ENCODE assay signal across 1 cellular context in the genomic region with DNA sequence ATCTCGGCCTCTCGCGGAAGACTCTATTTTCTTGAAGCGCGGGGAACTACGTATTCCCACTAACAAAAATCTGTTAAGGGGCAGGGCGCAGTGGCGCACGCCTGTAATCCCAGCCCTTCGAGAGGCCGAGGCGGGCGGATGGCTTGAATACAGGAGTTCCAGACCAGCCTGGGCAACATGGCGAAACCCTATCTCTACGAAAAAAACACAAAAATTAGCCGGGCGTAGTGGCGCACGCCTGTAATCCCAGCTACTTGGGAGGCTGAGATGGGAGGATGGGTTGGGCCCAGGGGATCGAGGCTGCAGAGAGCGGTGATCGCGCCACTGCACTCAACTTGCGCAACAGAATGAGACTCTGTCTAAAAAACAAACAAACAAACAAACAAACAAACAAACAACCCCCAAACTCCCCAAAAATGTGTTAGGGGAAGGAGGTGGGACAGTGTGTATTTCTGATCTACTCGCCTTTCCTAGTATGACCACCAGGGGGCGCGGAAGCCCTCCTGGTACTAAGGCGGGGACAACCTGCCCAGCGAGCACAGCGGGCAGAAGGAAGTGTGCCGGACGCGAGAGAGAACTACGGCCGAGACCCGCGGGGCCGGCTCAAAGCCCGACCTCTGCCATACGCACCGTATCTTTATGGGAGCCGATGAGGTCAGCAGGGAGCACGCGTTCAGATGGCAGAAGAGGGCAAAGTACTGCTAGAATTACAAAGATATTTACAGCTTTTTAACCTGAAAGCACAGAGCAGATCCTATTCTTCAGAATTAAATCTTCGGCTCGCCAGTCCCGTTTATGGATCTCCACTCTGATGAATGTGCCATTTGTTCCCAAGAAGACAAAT.
A peak's percentile ranks its signal among the peaks of the same experiment; 100 is the strongest.
TF ChIP-seq lines count a peak whose summit lies in the region.

No MANE protein-coding gene starts in this region.

TF ChIP-seq in HEK293, 187 proteins besides CTCF, POLR2A, EP300 and RAD21 (continued from another document and continues in another):
- TF ChIP-seq ZNF654 (tag by site-specific recombination; IDR thresholded peaks at IDR 0.05; ENCODE audit: low read depth) (peak; percentile 75), ZNF660 (tag by site-specific recombination; IDR thresholded peaks at IDR 0.05) (peak; percentile 62; the same call in 1 of the 2 replicates), KLF16 (tag by site-specific recombination; IDR thresholded peaks at IDR 0.05) (peak; percentile 54; the same call in 1 of the 2 replicates), ZNF571 (tag by site-specific recombination; IDR thresholded peaks at IDR 0.05) (no peak), SP2 (tag by site-specific recombination; IDR thresholded peaks at IDR 0.05) (peak; percentile 37), ZNF529 (tag by site-specific recombination; IDR thresholded peaks at IDR 0.05; ENCODE audit: insufficient replicate concordance) (no peak), ZXDB (tag by site-specific recombination; IDR thresholded peaks at IDR 0.05) (peak; percentile 59), ZNF530 (tag by site-specific recombination; IDR thresholded peaks at IDR 0.05; ENCODE audit: low read depth) (no peak), BCL11A (tag by site-specific recombination; IDR thresholded peaks at IDR 0.05; ENCODE audit: low read depth) (peak; percentile 87), ZBTB17 (tag by site-specific recombination; IDR thresholded peaks at IDR 0.05) (0 out of 2 replicates have a peak, but pooled peaks have one; percentile 18), ZNF433 (tag by site-specific recombination; IDR thresholded peaks at IDR 0.05; ENCODE audit: low read depth) (no peak), ZSCAN23 (tag by site-specific recombination; IDR thresholded peaks at IDR 0.05) (peak; percentile 12; the same call in 1 of the 2 replicates), ZNF10 (tag by site-specific recombination; IDR thresholded peaks at IDR 0.05) (no peak), ZNF501 (tag by site-specific recombination; IDR thresholded peaks at IDR 0.05) (peak; percentile 77; the same call in 1 of the 2 replicates), ZNF777 (tag by site-specific recombination; IDR thresholded peaks at IDR 0.05; ENCODE audit: borderline replicate concordance) (no peak), ZSCAN30 (tag by site-specific recombination; IDR thresholded peaks at IDR 0.05) (peak; percentile 86), FEZF1 (tag by site-specific recombination; IDR thresholded peaks at IDR 0.05) (no peak), ZNF548 (tag by site-specific recombination; IDR thresholded peaks at IDR 0.05) (no peak), ZNF549 (tag by site-specific recombination; IDR thresholded peaks at IDR 0.05) (no peak), ZNF311 (tag by site-specific recombination; IDR thresholded peaks at IDR 0.05; ENCODE audit: borderline replicate concordance) (no peak), ZNF621 (tag by site-specific recombination; IDR thresholded peaks at IDR 0.05) (no peak), ZNF707 (tag by site-specific recombination; IDR thresholded peaks at IDR 0.05) (no peak)
- TF ChIP-seq, protein P1, sequence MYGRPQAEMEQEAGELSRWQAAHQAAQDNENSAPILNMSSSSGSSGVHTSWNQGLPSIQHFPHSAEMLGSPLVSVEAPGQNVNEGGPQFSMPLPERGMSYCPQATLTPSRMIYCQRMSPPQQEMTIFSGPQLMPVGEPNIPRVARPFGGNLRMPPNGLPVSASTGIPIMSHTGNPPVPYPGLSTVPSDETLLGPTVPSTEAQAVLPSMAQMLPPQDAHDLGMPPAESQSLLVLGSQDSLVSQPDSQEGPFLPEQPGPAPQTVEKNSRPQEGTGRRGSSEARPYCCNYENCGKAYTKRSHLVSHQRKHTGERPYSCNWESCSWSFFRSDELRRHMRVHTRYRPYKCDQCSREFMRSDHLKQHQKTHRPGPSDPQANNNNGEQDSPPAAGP (tag by site-specific recombination; IDR thresholded peaks at IDR 0.05), result no peak; the same call in none of the 2 replicates
- TF ChIP-seq, protein P2, sequence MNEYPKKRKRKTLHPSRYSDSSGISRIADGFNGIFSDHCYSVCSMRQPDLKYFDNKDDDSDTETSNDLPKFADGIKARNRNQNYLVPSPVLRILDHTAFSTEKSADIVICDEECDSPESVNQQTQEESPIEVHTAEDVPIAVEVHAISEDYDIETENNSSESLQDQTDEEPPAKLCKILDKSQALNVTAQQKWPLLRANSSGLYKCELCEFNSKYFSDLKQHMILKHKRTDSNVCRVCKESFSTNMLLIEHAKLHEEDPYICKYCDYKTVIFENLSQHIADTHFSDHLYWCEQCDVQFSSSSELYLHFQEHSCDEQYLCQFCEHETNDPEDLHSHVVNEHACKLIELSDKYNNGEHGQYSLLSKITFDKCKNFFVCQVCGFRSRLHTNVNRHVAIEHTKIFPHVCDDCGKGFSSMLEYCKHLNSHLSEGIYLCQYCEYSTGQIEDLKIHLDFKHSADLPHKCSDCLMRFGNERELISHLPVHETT (tag by site-specific recombination; IDR thresholded peaks at IDR 0.05), result peak; percentile 60; the same call in 1 of the 2 replicates
- TF ChIP-seq, protein P3, sequence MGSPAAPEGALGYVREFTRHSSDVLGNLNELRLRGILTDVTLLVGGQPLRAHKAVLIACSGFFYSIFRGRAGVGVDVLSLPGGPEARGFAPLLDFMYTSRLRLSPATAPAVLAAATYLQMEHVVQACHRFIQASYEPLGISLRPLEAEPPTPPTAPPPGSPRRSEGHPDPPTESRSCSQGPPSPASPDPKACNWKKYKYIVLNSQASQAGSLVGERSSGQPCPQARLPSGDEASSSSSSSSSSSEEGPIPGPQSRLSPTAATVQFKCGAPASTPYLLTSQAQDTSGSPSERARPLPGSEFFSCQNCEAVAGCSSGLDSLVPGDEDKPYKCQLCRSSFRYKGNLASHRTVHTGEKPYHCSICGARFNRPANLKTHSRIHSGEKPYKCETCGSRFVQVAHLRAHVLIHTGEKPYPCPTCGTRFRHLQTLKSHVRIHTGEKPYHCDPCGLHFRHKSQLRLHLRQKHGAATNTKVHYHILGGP (tag by site-specific recombination; IDR thresholded peaks at IDR 0.05), result no peak
- TF ChIP-seq, protein P4, sequence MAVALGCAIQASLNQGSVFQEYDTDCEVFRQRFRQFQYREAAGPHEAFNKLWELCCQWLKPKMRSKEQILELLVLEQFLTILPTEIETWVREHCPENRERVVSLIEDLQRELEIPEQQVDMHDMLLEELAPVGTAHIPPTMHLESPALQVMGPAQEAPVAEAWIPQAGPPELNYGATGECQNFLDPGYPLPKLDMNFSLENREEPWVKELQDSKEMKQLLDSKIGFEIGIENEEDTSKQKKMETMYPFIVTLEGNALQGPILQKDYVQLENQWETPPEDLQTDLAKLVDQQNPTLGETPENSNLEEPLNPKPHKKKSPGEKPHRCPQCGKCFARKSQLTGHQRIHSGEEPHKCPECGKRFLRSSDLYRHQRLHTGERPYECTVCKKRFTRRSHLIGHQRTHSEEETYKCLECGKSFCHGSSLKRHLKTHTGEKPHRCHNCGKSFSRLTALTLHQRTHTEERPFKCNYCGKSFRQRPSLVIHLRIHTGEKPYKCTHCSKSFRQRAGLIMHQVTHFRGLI (tag by site-specific recombination; IDR thresholded peaks at IDR 0.05), result peak; percentile 85
- TF ChIP-seq, protein P5, sequence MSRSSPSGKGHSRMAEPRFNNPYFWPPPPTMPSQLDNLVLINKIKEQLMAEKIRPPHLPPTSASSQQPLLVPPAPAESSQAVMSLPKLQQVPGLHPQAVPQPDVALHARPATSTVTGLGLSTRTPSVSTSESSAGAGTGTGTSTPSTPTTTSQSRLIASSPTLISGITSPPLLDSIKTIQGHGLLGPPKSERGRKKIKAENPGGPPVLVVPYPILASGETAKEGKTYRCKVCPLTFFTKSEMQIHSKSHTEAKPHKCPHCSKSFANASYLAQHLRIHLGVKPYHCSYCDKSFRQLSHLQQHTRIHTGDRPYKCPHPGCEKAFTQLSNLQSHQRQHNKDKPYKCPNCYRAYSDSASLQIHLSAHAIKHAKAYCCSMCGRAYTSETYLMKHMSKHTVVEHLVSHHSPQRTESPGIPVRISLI (tag by site-specific recombination; IDR thresholded peaks at IDR 0.05), result no peak
- TF ChIP-seq, protein P6, sequence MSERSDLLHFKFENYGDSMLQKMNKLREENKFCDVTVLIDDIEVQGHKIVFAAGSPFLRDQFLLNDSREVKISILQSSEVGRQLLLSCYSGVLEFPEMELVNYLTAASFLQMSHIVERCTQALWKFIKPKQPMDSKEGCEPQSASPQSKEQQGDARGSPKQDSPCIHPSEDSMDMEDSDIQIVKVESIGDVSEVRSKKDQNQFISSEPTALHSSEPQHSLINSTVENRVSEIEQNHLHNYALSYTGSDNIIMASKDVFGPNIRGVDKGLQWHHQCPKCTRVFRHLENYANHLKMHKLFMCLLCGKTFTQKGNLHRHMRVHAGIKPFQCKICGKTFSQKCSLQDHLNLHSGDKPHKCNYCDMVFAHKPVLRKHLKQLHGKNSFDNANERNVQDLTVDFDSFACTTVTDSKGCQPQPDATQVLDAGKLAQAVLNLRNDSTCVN (tag by site-specific recombination; optimal IDR thresholded peaks at IDR 0.05), result peak; percentile 51
- TF ChIP-seq, protein P7, sequence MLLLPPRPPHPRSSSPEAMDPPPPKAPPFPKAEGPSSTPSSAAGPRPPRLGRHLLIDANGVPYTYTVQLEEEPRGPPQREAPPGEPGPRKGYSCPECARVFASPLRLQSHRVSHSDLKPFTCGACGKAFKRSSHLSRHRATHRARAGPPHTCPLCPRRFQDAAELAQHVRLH (tag by site-specific recombination; IDR thresholded peaks at IDR 0.05), result no peak
- TF ChIP-seq, protein P8, sequence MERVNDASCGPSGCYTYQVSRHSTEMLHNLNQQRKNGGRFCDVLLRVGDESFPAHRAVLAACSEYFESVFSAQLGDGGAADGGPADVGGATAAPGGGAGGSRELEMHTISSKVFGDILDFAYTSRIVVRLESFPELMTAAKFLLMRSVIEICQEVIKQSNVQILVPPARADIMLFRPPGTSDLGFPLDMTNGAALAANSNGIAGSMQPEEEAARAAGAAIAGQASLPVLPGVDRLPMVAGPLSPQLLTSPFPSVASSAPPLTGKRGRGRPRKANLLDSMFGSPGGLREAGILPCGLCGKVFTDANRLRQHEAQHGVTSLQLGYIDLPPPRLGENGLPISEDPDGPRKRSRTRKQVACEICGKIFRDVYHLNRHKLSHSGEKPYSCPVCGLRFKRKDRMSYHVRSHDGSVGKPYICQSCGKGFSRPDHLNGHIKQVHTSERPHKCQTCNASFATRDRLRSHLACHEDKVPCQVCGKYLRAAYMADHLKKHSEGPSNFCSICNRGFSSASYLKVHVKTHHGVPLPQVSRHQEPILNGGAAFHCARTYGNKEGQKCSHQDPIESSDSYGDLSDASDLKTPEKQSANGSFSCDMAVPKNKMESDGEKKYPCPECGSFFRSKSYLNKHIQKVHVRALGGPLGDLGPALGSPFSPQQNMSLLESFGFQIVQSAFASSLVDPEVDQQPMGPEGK (tag by site-specific recombination; IDR thresholded peaks at IDR 0.05), result peak; percentile 77
- TF ChIP-seq, protein P9, sequence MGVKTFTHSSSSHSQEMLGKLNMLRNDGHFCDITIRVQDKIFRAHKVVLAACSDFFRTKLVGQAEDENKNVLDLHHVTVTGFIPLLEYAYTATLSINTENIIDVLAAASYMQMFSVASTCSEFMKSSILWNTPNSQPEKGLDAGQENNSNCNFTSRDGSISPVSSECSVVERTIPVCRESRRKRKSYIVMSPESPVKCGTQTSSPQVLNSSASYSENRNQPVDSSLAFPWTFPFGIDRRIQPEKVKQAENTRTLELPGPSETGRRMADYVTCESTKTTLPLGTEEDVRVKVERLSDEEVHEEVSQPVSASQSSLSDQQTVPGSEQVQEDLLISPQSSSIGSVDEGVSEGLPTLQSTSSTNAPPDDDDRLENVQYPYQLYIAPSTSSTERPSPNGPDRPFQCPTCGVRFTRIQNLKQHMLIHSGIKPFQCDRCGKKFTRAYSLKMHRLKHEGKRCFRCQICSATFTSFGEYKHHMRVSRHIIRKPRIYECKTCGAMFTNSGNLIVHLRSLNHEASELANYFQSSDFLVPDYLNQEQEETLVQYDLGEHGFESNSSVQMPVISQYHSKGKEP (tag by site-specific recombination; IDR thresholded peaks at IDR 0.05), result no peak
- TF ChIP-seq, protein P10, sequence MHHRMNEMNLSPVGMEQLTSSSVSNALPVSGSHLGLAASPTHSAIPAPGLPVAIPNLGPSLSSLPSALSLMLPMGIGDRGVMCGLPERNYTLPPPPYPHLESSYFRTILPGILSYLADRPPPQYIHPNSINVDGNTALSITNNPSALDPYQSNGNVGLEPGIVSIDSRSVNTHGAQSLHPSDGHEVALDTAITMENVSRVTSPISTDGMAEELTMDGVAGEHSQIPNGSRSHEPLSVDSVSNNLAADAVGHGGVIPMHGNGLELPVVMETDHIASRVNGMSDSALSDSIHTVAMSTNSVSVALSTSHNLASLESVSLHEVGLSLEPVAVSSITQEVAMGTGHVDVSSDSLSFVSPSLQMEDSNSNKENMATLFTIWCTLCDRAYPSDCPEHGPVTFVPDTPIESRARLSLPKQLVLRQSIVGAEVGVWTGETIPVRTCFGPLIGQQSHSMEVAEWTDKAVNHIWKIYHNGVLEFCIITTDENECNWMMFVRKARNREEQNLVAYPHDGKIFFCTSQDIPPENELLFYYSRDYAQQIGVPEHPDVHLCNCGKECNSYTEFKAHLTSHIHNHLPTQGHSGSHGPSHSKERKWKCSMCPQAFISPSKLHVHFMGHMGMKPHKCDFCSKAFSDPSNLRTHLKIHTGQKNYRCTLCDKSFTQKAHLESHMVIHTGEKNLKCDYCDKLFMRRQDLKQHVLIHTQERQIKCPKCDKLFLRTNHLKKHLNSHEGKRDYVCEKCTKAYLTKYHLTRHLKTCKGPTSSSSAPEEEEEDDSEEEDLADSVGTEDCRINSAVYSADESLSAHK (tag by site-specific recombination; IDR thresholded peaks at IDR 0.05), result peak; percentile 11; the same call in 1 of the 2 replicates
- TF ChIP-seq, protein P11, sequence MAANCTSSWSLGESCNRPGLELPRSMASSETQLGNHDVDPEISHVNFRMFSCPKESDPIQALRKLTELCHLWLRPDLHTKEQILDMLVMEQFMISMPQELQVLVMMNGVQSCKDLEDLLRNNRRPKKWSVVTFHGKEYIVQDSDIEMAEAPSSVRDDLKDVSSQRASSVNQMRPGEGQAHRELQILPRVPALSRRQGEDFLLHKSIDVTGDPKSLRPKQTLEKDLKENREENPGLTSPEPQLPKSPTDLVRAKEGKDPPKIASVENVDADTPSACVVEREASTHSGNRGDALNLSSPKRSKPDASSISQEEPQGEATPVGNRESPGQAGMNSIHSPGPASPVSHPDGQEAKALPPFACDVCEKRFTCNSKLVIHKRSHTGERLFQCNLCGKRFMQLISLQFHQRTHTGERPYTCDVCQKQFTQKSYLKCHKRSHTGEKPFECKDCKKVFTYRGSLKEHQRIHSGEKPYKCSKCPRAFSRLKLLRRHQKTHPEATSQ (tag by site-specific recombination; IDR thresholded peaks at IDR 0.05), result peak; percentile 47; the same call in 1 of the 2 replicates
- TF ChIP-seq, protein P12, sequence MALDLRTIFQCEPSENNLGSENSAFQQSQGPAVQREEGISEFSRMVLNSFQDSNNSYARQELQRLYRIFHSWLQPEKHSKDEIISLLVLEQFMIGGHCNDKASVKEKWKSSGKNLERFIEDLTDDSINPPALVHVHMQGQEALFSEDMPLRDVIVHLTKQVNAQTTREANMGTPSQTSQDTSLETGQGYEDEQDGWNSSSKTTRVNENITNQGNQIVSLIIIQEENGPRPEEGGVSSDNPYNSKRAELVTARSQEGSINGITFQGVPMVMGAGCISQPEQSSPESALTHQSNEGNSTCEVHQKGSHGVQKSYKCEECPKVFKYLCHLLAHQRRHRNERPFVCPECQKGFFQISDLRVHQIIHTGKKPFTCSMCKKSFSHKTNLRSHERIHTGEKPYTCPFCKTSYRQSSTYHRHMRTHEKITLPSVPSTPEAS (tag by site-specific recombination; IDR thresholded peaks at IDR 0.05), result no peak
